20 cellular contexts compared by ENCODE assay signal in the genomic region with DNA sequence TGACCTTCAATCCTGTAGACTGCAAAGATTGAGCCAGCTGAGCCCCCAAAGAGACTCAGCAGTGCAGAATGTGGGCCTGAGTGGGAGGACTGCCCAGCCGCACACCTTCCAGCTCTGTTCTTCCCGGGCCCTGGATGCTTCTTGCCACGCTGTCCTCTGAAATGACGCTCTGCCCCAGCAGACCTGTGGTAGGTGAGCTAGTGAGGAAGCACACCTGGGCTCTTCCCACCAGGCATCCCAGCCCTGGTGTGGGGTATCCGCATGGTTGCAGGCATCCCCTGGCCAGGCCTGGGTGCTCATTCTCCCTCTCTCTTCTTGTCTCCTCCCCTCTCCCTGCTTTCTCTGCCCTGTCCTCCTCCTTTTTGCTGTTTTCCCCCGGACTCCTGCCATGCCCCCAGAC. TPM values are rescaled to one million over a fixed set of nuclear protein-coding genes. Genes with fewer than 3 reads are reported as not detected.
A peak's percentile ranks its signal among the peaks of the same experiment; 100 is the strongest.
DNase-seq lines count a peak whose midpoint lies in the region; ATAC-seq and TF ChIP-seq lines count a peak whose summit lies in the region.
"Had no signal": no experiment of that assay in that cellular context is flagged by ENCODE, and none has a peak within 500 bp of the region (broad histone marks: within the 10 kb centered on the region; RNA-seq: fewer than 3 reads in every experiment).

No MANE protein-coding gene starts in this region.

- H3K9me3 ChIP-seq in right atrium auricular region = no peaks in the 10 kb centered on the region
- H3K9me3 ChIP-seq in upper lobe of right lung = no peaks in the 10 kb centered on the region
- H3K9me3 ChIP-seq: A549, Caco-2 had no signal

- no peak for TF ChIP-seq POLR2A in GM18505 (IDR thresholded peaks at IDR 0.05; ENCODE audit: borderline replicate concordance, extremely low read depth, insufficient read depth, insufficient read length)

- no peak for ATAC-seq in Right ventricle myocardium superior (ENCODE audit: poor library complexity)
- no peak for ATAC-seq in activated T-helper 17 cell treated with anti-CD3 and anti-CD28 coated beads, Interleukin-2, amount 50 U/mL, for 72 hours (replicated peaks)
- no peak for ATAC-seq in upper lobe of right lung
- ATAC-seq in GM18505 (IDR thresholded peaks at IDR 0.05; ENCODE audit: unreplicated experiment) = no peak
- ATAC-seq: K562 had no signal

- peak; percentile 47 for DNase-seq in right atrium auricular region (ENCODE audit: low spot score)
- no peak for DNase-seq in Right ventricle myocardium superior
- no peak for DNase-seq in endothelial cell (ENCODE audit: low spot score)
- DNase-seq in upper lobe of right lung = peak; percentile 38
- no peak for DNase-seq in progenitor cell of endocrine pancreas (ENCODE audit: low spot score, unreplicated experiment)
- DNase-seq: Caco-2; CD4-positive, alpha-beta T cell; DMS153; GF-D8; HFFc6; NCI-H1092 treated with DMSO at 0.1 percent for 48 hours; NCI-H1694; NCI-H510A treated with DMSO at 0.1 percent for 48 hours; NCI-H82; OCI-M1; SIG-M5 had no signal

- H3K27ac ChIP-seq in right atrium auricular region (no peak overlapping the region), upper lobe of right lung (no peak overlapping the region)
- H3K27ac ChIP-seq: A549 had no signal

- H3K9me3 Mint-ChIP-seq in activated T-helper 17 cell treated with anti-CD3 and anti-CD28 coated beads, Interleukin-2, amount 50 U/mL, for 72 hours = no peaks in the 10 kb centered on the region
- H3K9me3 Mint-ChIP-seq in endothelial cell (ENCODE audit: unreplicated experiment) (no peaks in the 10 kb centered on the region), progenitor cell of endocrine pancreas (ENCODE audit: low read depth) (no peaks in the 10 kb centered on the region)
- H3K9me3 Mint-ChIP-seq: CD4-positive, alpha-beta T cell; HFFc6 had no signal

- peaks cover 34% of the 10 kb centered on the region for H3K4me1 Mint-ChIP-seq in activated T-helper 17 cell treated with anti-CD3 and anti-CD28 coated beads, Interleukin-2, amount 50 U/mL, for 72 hours
- H3K4me1 Mint-ChIP-seq in endothelial cell (ENCODE audit: unreplicated experiment) (peaks cover 9% of the 10 kb centered on the region), progenitor cell of endocrine pancreas (ENCODE audit: low read depth) (no peaks in the 10 kb centered on the region)

- TF ChIP-seq CTCF in right atrium auricular region (IDR thresholded peaks at IDR 0.05) = no peak
- no peak for TF ChIP-seq CTCF in endothelial cell (IDR thresholded peaks at IDR 0.05; ENCODE audit: unreplicated experiment)
- no peak for TF ChIP-seq CTCF in upper lobe of right lung (IDR thresholded peaks at IDR 0.05)
- TF ChIP-seq CTCF in progenitor cell of endocrine pancreas (IDR thresholded peaks at IDR 0.05; ENCODE audit: unreplicated experiment) = no peak

- H3K27ac Mint-ChIP-seq in activated T-helper 17 cell treated with anti-CD3 and anti-CD28 coated beads, Interleukin-2, amount 50 U/mL, for 72 hours = peak overlapping the region; percentile 37
- H3K27ac Mint-ChIP-seq in endothelial cell (ENCODE audit: unreplicated experiment) (peak overlapping the region; percentile 48), progenitor cell of endocrine pancreas (no peak overlapping the region)
- H3K27ac Mint-ChIP-seq: CD4-positive, alpha-beta T cell; HFFc6 had no signal

- peaks cover 25% of the 10 kb centered on the region for H3K36me3 Mint-ChIP-seq in activated T-helper 17 cell treated with anti-CD3 and anti-CD28 coated beads, Interleukin-2, amount 50 U/mL, for 72 hours (ENCODE audit: low read depth)
- H3K36me3 Mint-ChIP-seq in endothelial cell (ENCODE audit: low read depth, unreplicated experiment) (peaks cover 20% of the 10 kb centered on the region), progenitor cell of endocrine pancreas (ENCODE audit: insufficient read depth) (peaks cover 11% of the 10 kb centered on the region)

- H3K4me3 Mint-ChIP-seq in activated T-helper 17 cell treated with anti-CD3 and anti-CD28 coated beads, Interleukin-2, amount 50 U/mL, for 72 hours = no peak overlapping the region
- H3K4me3 Mint-ChIP-seq in endothelial cell (ENCODE audit: unreplicated experiment) (peak overlapping the region; percentile 42), progenitor cell of endocrine pancreas (ENCODE audit: low read depth) (no peak overlapping the region)
- H3K4me3 Mint-ChIP-seq: CD4-positive, alpha-beta T cell; HFFc6 had no signal

- intact Hi-C loops in Right ventricle myocardium superior (cut with DNase I) (no loop called here), upper lobe of right lung (cut with DNase I) (no loop called here)

- H3K4me1 ChIP-seq in right atrium auricular region = peaks cover 0 to 11% of the 10 kb centered on the region in 2 donors
- peaks cover 6% of the 10 kb centered on the region for H3K4me1 ChIP-seq in upper lobe of right lung
- H3K4me1 ChIP-seq: A549, Caco-2 had no signal

- H3K36me3 ChIP-seq in right atrium auricular region (peaks cover 29% of the 10 kb centered on the region), upper lobe of right lung (peaks cover 19% of the 10 kb centered on the region)

- H3K27me3 Mint-ChIP-seq in activated T-helper 17 cell treated with anti-CD3 and anti-CD28 coated beads, Interleukin-2, amount 50 U/mL, for 72 hours = no peaks in the 10 kb centered on the region
- H3K27me3 Mint-ChIP-seq in endothelial cell (ENCODE audit: unreplicated experiment) (peaks cover 3% of the 10 kb centered on the region), progenitor cell of endocrine pancreas (no peaks in the 10 kb centered on the region)
- H3K27me3 Mint-ChIP-seq: CD4-positive, alpha-beta T cell had no signal

- H3K4me3 ChIP-seq in right atrium auricular region = no peak overlapping the region
- no peak overlapping the region for H3K4me3 ChIP-seq in upper lobe of right lung
- H3K4me3 ChIP-seq: A549, K562 had no signal

- H3K27me3 ChIP-seq in right atrium auricular region = no peaks in the 10 kb centered on the region
- no peaks in the 10 kb centered on the region for H3K27me3 ChIP-seq in upper lobe of right lung

RNA-seq across cellular contexts. Expression of a gene that starts 9.8 kb away (rescaled TPM):
- total RNA-seq in right atrium auricular region (10 to 100 TPM in 1 of 2 donors, 1 to 10 TPM in 1; 6.5 to 11.3 TPM), Right ventricle myocardium superior (9.2 TPM), endothelial cell (ENCODE audit: unreplicated experiment) (18.6 TPM), upper lobe of right lung (44.3 TPM), progenitor cell of endocrine pancreas (70.9 and 71.3 TPM in 2 replicates)
- total RNA-seq in activated T-helper 17 cell treated with anti-CD3 and anti-CD28 coated beads, Interleukin-2, amount 50 U/mL, for 72 hours = 10 to 100 TPM; 26.6 to 57.9 TPM

RNA-seq across cellular contexts. Expression of a gene that starts 24.6 kb away (rescaled TPM):
- 10 to 100 TPM; 30.9 to 38.8 TPM for total RNA-seq in right atrium auricular region
- total RNA-seq in Right ventricle myocardium superior = 116 TPM
- 100 to 1,000 TPM; 102 to 141 TPM for total RNA-seq in activated T-helper 17 cell treated with anti-CD3 and anti-CD28 coated beads, Interleukin-2, amount 50 U/mL, for 72 hours
- total RNA-seq in endothelial cell (ENCODE audit: unreplicated experiment) = 81.6 TPM
- total RNA-seq in upper lobe of right lung = 53.8 TPM
- 73.0 and 80.4 TPM in 2 replicates for total RNA-seq in progenitor cell of endocrine pancreas

RNA-seq across cellular contexts. Expression of a gene that starts 28.1 kb away (rescaled TPM):
- total RNA-seq in right atrium auricular region (100 to 1,000 TPM; 109 to 121 TPM), Right ventricle myocardium superior (115 TPM), endothelial cell (ENCODE audit: unreplicated experiment) (130 TPM), upper lobe of right lung (96.5 TPM), progenitor cell of endocrine pancreas (72.2 and 81.5 TPM in 2 replicates)
- total RNA-seq in activated T-helper 17 cell treated with anti-CD3 and anti-CD28 coated beads, Interleukin-2, amount 50 U/mL, for 72 hours = 10 to 100 TPM; 79.0 to 95.8 TPM

RNA-seq across cellular contexts. Expression of a gene that starts 39.1 kb away (rescaled TPM):
- total RNA-seq in right atrium auricular region (100 to 1,000 TPM in 1 of 2 donors, 10 to 100 TPM in 1; 99.6 to 207 TPM), Right ventricle myocardium superior (132 TPM), endothelial cell (ENCODE audit: unreplicated experiment) (457 TPM), upper lobe of right lung (199 TPM), progenitor cell of endocrine pancreas (699 and 731 TPM in 2 replicates)
- 100 to 1,000 TPM; 336 to 455 TPM for total RNA-seq in activated T-helper 17 cell treated with anti-CD3 and anti-CD28 coated beads, Interleukin-2, amount 50 U/mL, for 72 hours

Comparison
In these comparisons a context has a peak if more than half of its experiments do, and no peak if none do; other contexts are left out.
1. DNase-seq: peak in right atrium auricular region (single experiment) and upper lobe of right lung (single experiment); none in Right ventricle myocardium superior (single experiment), endothelial cell (single experiment) and progenitor cell of endocrine pancreas (single experiment).